ENCODE assay signal across 33 cellular contexts in genomic region chr16:3000540-3000939, GRCh38. TPM values are rescaled to one million over a fixed set of nuclear protein-coding genes. Genes with fewer than 3 reads are reported as not detected.
"Had no signal": no experiment of that assay in that cellular context is flagged by ENCODE, and none has a peak within 500 bp of the region (broad histone marks: within the 10 kb centered on the region; RNA-seq: fewer than 3 reads in every experiment).

No MANE protein-coding gene starts in this region.

- H3K27me3 Mint-ChIP-seq: activated naive CD8-positive, alpha-beta T cell had no signal

- ATAC-seq: activated CD8-positive, alpha-beta T cell treated with anti-CD3 and anti-CD28 coated beads for 36 hours; activated naive CD8-positive, alpha-beta T cell treated with anti-CD3 and anti-CD28 coated beads, Interleukin-2, amount 50 U/mL, for 24 hours had no signal

- H3K9me3 ChIP-seq: ascending aorta had no signal

- DNase-seq: activated B cell treated with CpG ODN at 0.5 μM for 24 hours; activated CD4-positive, alpha-beta T cell treated with anti-CD3 and anti-CD28 coated beads for 4 hours; activated CD4-positive, alpha-beta T cell treated with anti-CD3 and anti-CD28 coated beads, Interleukin-2, amount 10 ng/mL, durations not matched to agents 24 days and 14 days; activated CD4-positive, alpha-beta T cell treated with anti-CD3 and anti-CD28 coated beads, Interleukin-2, amount 50 U/mL, for 1 hour; activated CD4-positive, alpha-beta T cell treated with anti-CD3 and anti-CD28 coated beads, Interleukin-2, amount 50 U/mL, for 4 hours; activated CD4-positive, CD25-positive, alpha-beta regulatory T cell treated with anti-CD3 and anti-CD28 coated beads, Interleukin-2, amount 50 U/mL, for 72 hours; activated CD8-positive, alpha-beta memory T cell treated with anti-CD3 and anti-CD28 coated beads, Interleukin-2, amount 50 U/mL, for 4 hours; activated CD8-positive, alpha-beta T cell treated with anti-CD3 and anti-CD28 coated beads for 36 hours; activated effector memory CD4-positive, alpha-beta T cell treated with Interleukin-2 at 50 U/mL for 16 hours; activated gamma-delta T cell; activated naive CD4-positive, alpha-beta T cell treated with anti-CD3 and anti-CD28 coated beads, Interleukin-2, amount 10 ng/mL, durations not matched to agents 7 days and 5 days; activated naive CD4-positive, alpha-beta T cell treated with Interleukin-2 at 50 U/mL for 16 hours; activated naive CD8-positive, alpha-beta T cell treated with anti-CD3 and anti-CD28 coated beads, Interleukin-2, amount 10 ng/mL, durations not matched to agents 7 days and 5 days; activated naive CD8-positive, alpha-beta T cell treated with anti-CD3 and anti-CD28 coated beads, Interleukin-2, amount 50 U/mL, for 24 hours; activated T-cell treated with anti-CD3 and anti-CD28 coated beads for 4 hours; activated T-cell treated with anti-CD3 and anti-CD28 coated beads, Interleukin-2, amount 50 U/mL, for 1 hour; activated T-cell treated with anti-CD3 and anti-CD28 coated beads, Interleukin-2, amount 50 U/mL, for 48 hours; amygdala; anterior cingulate cortex; central memory CD4-positive, alpha-beta T cell; T-helper 1 cell; T-helper 2 cell; T-helper 9 cell had no signal

- H3K4me3 ChIP-seq: ascending aorta had no signal

- H3K4me3 Mint-ChIP-seq: activated B cell treated with CpG ODN at 0.5 μM for 24 hours; activated CD4-positive, alpha-beta T cell treated with anti-CD3 and anti-CD28 coated beads, Interleukin-2, amount 10 ng/mL, durations not matched to agents 24 days and 14 days; activated CD8-positive, alpha-beta T cell treated with anti-CD3 and anti-CD28 coated beads for 36 hours; activated naive CD4-positive, alpha-beta T cell treated with anti-CD3 and anti-CD28 coated beads, Interleukin-2, amount 10 ng/mL, durations not matched to agents 7 days and 5 days; activated naive CD4-positive, alpha-beta T cell treated with anti-CD3 and anti-CD28 coated beads, Interleukin-2, amount 50 U/mL, for 24 hours; activated naive CD8-positive, alpha-beta T cell; activated naive CD8-positive, alpha-beta T cell treated with anti-CD3 and anti-CD28 coated beads, Interleukin-2, amount 10 ng/mL, durations not matched to agents 7 days and 5 days; activated naive CD8-positive, alpha-beta T cell treated with anti-CD3 and anti-CD28 coated beads, Interleukin-2, amount 50 U/mL, for 24 hours; brain; T-helper 1 cell treated with Interleukin-12 subunit alpha and Interleukin-12 subunit beta and Interleukin-4 antibody, amounts not matched to agents 30 μg/mL and 1 μg/mL, for 36 hours; T-helper 2 cell treated with Interferon-gamma antibody and Interleukin-4, amounts not matched to agents 5 μg/mL and 100 μg/mL, for 36 hours had no signal

- H3K4me1 Mint-ChIP-seq: activated naive CD4-positive, alpha-beta T cell treated with anti-CD3 and anti-CD28 coated beads, Interleukin-2, amount 50 U/mL, for 24 hours; brain had no signal

- H3K36me3 Mint-ChIP-seq: activated naive CD4-positive, alpha-beta T cell treated with anti-CD3 and anti-CD28 coated beads, Interleukin-2, amount 10 ng/mL, durations not matched to agents 7 days and 5 days; activated naive CD4-positive, alpha-beta T cell treated with anti-CD3 and anti-CD28 coated beads, Interleukin-2, amount 50 U/mL, for 24 hours; activated naive CD8-positive, alpha-beta T cell; activated naive CD8-positive, alpha-beta T cell treated with anti-CD3 and anti-CD28 coated beads, Interleukin-2, amount 10 ng/mL, durations not matched to agents 7 days and 5 days; brain had no signal

- H3K36me3 ChIP-seq: ascending aorta had no signal

- H3K27ac ChIP-seq: ascending aorta, VCaP had no signal

- H3K9me3 Mint-ChIP-seq: activated B cell treated with CpG ODN at 0.5 μM for 24 hours; activated CD4-positive, alpha-beta T cell treated with anti-CD3 and anti-CD28 coated beads, Interleukin-2, amount 10 ng/mL, durations not matched to agents 24 days and 14 days; activated CD8-positive, alpha-beta T cell treated with anti-CD3 and anti-CD28 coated beads for 36 hours; activated naive CD4-positive, alpha-beta T cell treated with anti-CD3 and anti-CD28 coated beads, Interleukin-2, amount 10 ng/mL, durations not matched to agents 7 days and 5 days; activated naive CD4-positive, alpha-beta T cell treated with anti-CD3 and anti-CD28 coated beads, Interleukin-2, amount 50 U/mL, for 24 hours; activated naive CD8-positive, alpha-beta T cell treated with anti-CD3 and anti-CD28 coated beads, Interleukin-2, amount 10 ng/mL, durations not matched to agents 7 days and 5 days; activated naive CD8-positive, alpha-beta T cell treated with anti-CD3 and anti-CD28 coated beads, Interleukin-2, amount 50 U/mL, for 24 hours; activated T-helper 2 cell treated with anti-CD3 and anti-CD28 coated beads, Interferon-gamma antibody, Interleukin-2, Interleukin-4, amounts not matched to agents 10 μg/mL and 5 μg/mL and 100 μg/mL, durations not matched to agents 14 hours and 24 hours and 36 hours; T-helper 1 cell treated with Interleukin-12 subunit alpha and Interleukin-12 subunit beta and Interleukin-4 antibody, amounts not matched to agents 30 μg/mL and 1 μg/mL, for 36 hours; T-helper 2 cell treated with Interferon-gamma antibody and Interleukin-4, amounts not matched to agents 5 μg/mL and 100 μg/mL, for 36 hours had no signal

- H3K27ac Mint-ChIP-seq: activated B cell treated with CpG ODN at 0.5 μM for 24 hours; activated CD4-positive, alpha-beta T cell treated with anti-CD3 and anti-CD28 coated beads, Interleukin-2, amount 10 ng/mL, durations not matched to agents 24 days and 14 days; activated CD8-positive, alpha-beta T cell treated with anti-CD3 and anti-CD28 coated beads for 36 hours; activated naive CD4-positive, alpha-beta T cell treated with anti-CD3 and anti-CD28 coated beads, Interleukin-2, amount 10 ng/mL, durations not matched to agents 7 days and 5 days; activated naive CD8-positive, alpha-beta T cell; activated naive CD8-positive, alpha-beta T cell treated with anti-CD3 and anti-CD28 coated beads, Interleukin-2, amount 10 ng/mL, durations not matched to agents 7 days and 5 days; activated naive CD8-positive, alpha-beta T cell treated with anti-CD3 and anti-CD28 coated beads, Interleukin-2, amount 50 U/mL, for 24 hours; activated T-helper 2 cell treated with anti-CD3 and anti-CD28 coated beads, Interferon-gamma antibody, Interleukin-2, Interleukin-4, amounts not matched to agents 10 μg/mL and 5 μg/mL and 100 μg/mL, durations not matched to agents 14 hours and 24 hours and 36 hours; brain; T-helper 1 cell treated with Interleukin-12 subunit alpha and Interleukin-12 subunit beta and Interleukin-4 antibody, amounts not matched to agents 30 μg/mL and 1 μg/mL, for 36 hours; T-helper 2 cell treated with Interferon-gamma antibody and Interleukin-4, amounts not matched to agents 5 μg/mL and 100 μg/mL, for 36 hours had no signal

RNA-seq across cellular contexts. Expression of gene CLDN9, which starts 12.2 kb away (rescaled TPM):
- total RNA-seq: activated B cell treated with CpG ODN at 0.5 μM for 24 hours; activated CD4-positive, alpha-beta T cell treated with anti-CD3 and anti-CD28 coated beads, Interleukin-2, amount 10 ng/mL, durations not matched to agents 24 days and 14 days; activated CD8-positive, alpha-beta memory T cell treated with anti-CD3 and anti-CD28 coated beads for 36 hours; activated CD8-positive, alpha-beta T cell treated with anti-CD3 and anti-CD28 coated beads for 36 hours; activated naive CD8-positive, alpha-beta T cell treated with anti-CD3 and anti-CD28 coated beads, Interleukin-2, amount 10 ng/mL, durations not matched to agents 7 days and 5 days; ascending aorta; cerebellum had no signal

RNA-seq across cellular contexts. Expression of gene CLDN6, which starts 17.4 kb away (rescaled TPM):
- total RNA-seq: activated B cell treated with CpG ODN at 0.5 μM for 24 hours; activated CD4-positive, alpha-beta T cell treated with anti-CD3 and anti-CD28 coated beads, Interleukin-2, amount 10 ng/mL, durations not matched to agents 24 days and 14 days; activated CD8-positive, alpha-beta memory T cell treated with anti-CD3 and anti-CD28 coated beads for 36 hours; activated CD8-positive, alpha-beta T cell treated with anti-CD3 and anti-CD28 coated beads for 36 hours; activated naive CD8-positive, alpha-beta T cell treated with anti-CD3 and anti-CD28 coated beads, Interleukin-2, amount 10 ng/mL, durations not matched to agents 7 days and 5 days; activated T-helper 2 cell treated with anti-CD3 and anti-CD28 coated beads, Interferon-gamma antibody, Interleukin-2, Interleukin-4, amounts not matched to agents 10 μg/mL and 5 μg/mL and 100 μg/mL, durations not matched to agents 14 hours and 24 hours and 36 hours; ascending aorta; cerebellum had no signal

RNA-seq across cellular contexts. Expression of gene PKMYT1, which starts 20.3 kb away (rescaled TPM):
- total RNA-seq: ascending aorta had no signal
